In the genomic region with DNA sequence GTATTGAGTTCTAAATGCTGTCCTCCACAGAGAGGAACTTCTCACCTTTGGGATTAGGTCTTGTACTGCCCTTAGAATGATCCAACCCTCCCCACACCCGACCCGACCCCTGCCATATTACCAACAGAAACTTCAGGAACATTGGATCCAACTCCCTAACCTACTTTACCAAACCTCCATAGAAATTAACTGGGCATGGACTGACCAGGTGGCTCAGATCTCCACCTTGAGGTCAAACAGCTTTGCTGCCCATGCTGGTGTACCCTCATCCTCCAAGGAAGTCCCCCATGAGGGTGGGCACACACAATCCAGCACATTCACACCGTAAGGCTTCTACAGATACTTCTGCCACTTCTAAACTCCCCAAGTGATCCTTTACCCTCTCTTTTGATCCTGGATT, we compare ENCODE assay signal across 8 cellular contexts. TPM values are rescaled to one million over a fixed set of nuclear protein-coding genes. Genes with fewer than 3 reads are reported as not detected.
DNase-seq lines count a peak whose midpoint lies in the region; ATAC-seq and TF ChIP-seq lines count a peak whose summit lies in the region.

No MANE protein-coding gene starts in this region.

- H3K36me3 Mint-ChIP-seq in activated T-cell treated with anti-CD3 and anti-CD28 coated beads, Interleukin-2, amount 50 U/mL, for 72 hours (ENCODE audit: insufficient read depth in 2 of 2): peaks cover 1 to 12% of the 10 kb centered on the region in 2 donors

- no peak overlapping the region for H3K4me3 ChIP-seq in brain microvascular endothelial cell (ENCODE audit: low read depth, low read length)
- H3K4me3 ChIP-seq in mucosa of rectum (ENCODE audit: low read length in 2 of 2): no peak overlapping the region
- H3K4me3 ChIP-seq in transverse colon: no peak overlapping the region

- TF ChIP-seq CTCF in brain microvascular endothelial cell (IDR thresholded peaks at IDR 0.05; ENCODE audit: low read depth, low read length, missing control alignments) (no peak), transverse colon (IDR thresholded peaks at IDR 0.05) (no peak)

- H3K9me3 ChIP-seq in mucosa of rectum (ENCODE audit: control insufficient read depth in 2 of 2, low read length in 2 of 2): no peaks in the 10 kb centered on the region
- no peaks in the 10 kb centered on the region for H3K9me3 ChIP-seq in transverse colon

- in situ Hi-C loops in brain microvascular endothelial cell (cut with HindIII; ENCODE audit: low pct_ligation_motif_present, low sequenced_read_pairs): no loop called here
- in situ Hi-C loops in transverse colon (cut with MboI; ENCODE audit: low pct_ligation_motif_present in 1 of 4, low pct_unique_long_range_greater_than_20kb in 1 of 4, low sequenced_read_pairs in 3 of 4): no loop called here

- TF ChIP-seq EP300 in transverse colon (IDR thresholded peaks at IDR 0.05; ENCODE audit: low read depth): no peak

- H3K4me1 ChIP-seq in mucosa of rectum (ENCODE audit: control insufficient read depth in 2 of 2, insufficient read depth in 2 of 2, low read length in 2 of 2): peaks cover 55 to 65% of the 10 kb centered on the region in 2 donors
- H3K4me1 ChIP-seq in transverse colon: peaks cover 50 to 99% (median 78%) of the 10 kb centered on the region in 4 donors

- peak overlapping the region; percentile 59 to 63 for H3K4me3 Mint-ChIP-seq in activated T-cell treated with anti-CD3 and anti-CD28 coated beads, Interleukin-2, amount 50 U/mL, for 72 hours

- H3K9me3 Mint-ChIP-seq in activated T-cell treated with anti-CD3 and anti-CD28 coated beads, Interleukin-2, amount 50 U/mL, for 72 hours: no peaks in the 10 kb centered on the region

- H3K27me3 ChIP-seq in brain microvascular endothelial cell (replicated peaks) (no peaks in the 10 kb centered on the region), mucosa of rectum (ENCODE audit: control insufficient read depth in 2 of 2, insufficient read depth in 2 of 2, low read length in 2 of 2) (no peaks in the 10 kb centered on the region), transverse colon (no peaks in the 10 kb centered on the region)

- H3K4me1 Mint-ChIP-seq in activated T-cell treated with anti-CD3 and anti-CD28 coated beads, Interleukin-2, amount 50 U/mL, for 72 hours (ENCODE audit: low read depth): peaks cover 96% of the 10 kb centered on the region

- H3K36me3 ChIP-seq in brain microvascular endothelial cell (replicated peaks) (no peaks in the 10 kb centered on the region), mucosa of rectum (ENCODE audit: control insufficient read depth in 2 of 2, insufficient read depth in 2 of 2, low read length in 2 of 2) (peaks cover 0 to 7% of the 10 kb centered on the region in 2 donors), transverse colon (no peaks in the 10 kb centered on the region)

- 92 to 100% methylated on average over 1 to 3 of the region's 3 CpGs for WGBS in transverse colon (ENCODE audit: low coverage in 1 of 2), 2 donors

- no peak for ATAC-seq in activated T-cell treated with anti-CD3 and anti-CD28 coated beads, Interleukin-2, amount 50 U/mL, for 72 hours (replicated peaks in 1 of 2)
- no peak for ATAC-seq in HG02610 (IDR thresholded peaks at IDR 0.05; ENCODE audit: unreplicated experiment)

- no peak overlapping the region for H3K9ac ChIP-seq in mucosa of rectum (ENCODE audit: low read depth in 1 of 2, low read length in 2 of 2)

- peak overlapping the region; percentile 66 for H3K27ac Mint-ChIP-seq in activated T-cell treated with anti-CD3 and anti-CD28 coated beads, Interleukin-2, amount 50 U/mL, for 72 hours

- no peak for DNase-seq in activated T-cell treated with anti-CD3 and anti-CD28 coated beads, Interleukin-2, amount 50 U/mL, for 72 hours
- no peak for DNase-seq in activated T-cell treated with anti-CD3 and anti-CD28 coated beads, Interleukin-2, amount 50 U/mL, for 1 hour
- no peak for DNase-seq in brain microvascular endothelial cell
- DNase-seq in transverse colon: no peak
- DNase-seq in NCI-H345 (lab: John Stamatoyannopoulos, UW): no peak
- no peak for DNase-seq in NCI-H524 (lab: John Stamatoyannopoulos, UW)

- no peaks in the 10 kb centered on the region for H3K27me3 Mint-ChIP-seq in activated T-cell treated with anti-CD3 and anti-CD28 coated beads, Interleukin-2, amount 50 U/mL, for 72 hours (ENCODE audit: low read depth)

- H3K27ac ChIP-seq in brain microvascular endothelial cell (peak overlapping the region; percentile 92), mucosa of rectum (ENCODE audit: low read depth in 2 of 2, low read length in 2 of 2) (peak overlapping the region; percentile 67 to 71), transverse colon (peak overlapping the region; percentile 84 to 89 (median 86))

- intact Hi-C loops in transverse colon (cut with DNase I; ENCODE audit: low total_unique reads): no loop called here

- TF ChIP-seq POLR2A in transverse colon (IDR thresholded peaks at IDR 0.05): no peak

RNA-seq across cellular contexts. Expression of a gene that starts 21.5 kb away (rescaled TPM):
- total RNA-seq in activated T-cell treated with anti-CD3 and anti-CD28 coated beads, Interleukin-2, amount 50 U/mL, for 72 hours: 10 to 100 TPM; 74.6 to 81.4 TPM
- total RNA-seq in transverse colon: 100 to 1,000 TPM in 1 of 4 donors, 10 to 100 TPM in 3; 41.6 to 105 (median 65.2) TPM

RNA-seq across cellular contexts. Expression of a gene that starts 30.5 kb away (rescaled TPM):
- 100 to 1,000 TPM; 140 to 148 TPM for total RNA-seq in activated T-cell treated with anti-CD3 and anti-CD28 coated beads, Interleukin-2, amount 50 U/mL, for 72 hours
- 10 to 100 TPM; 40.6 to 83.2 (median 57.4) TPM for total RNA-seq in transverse colon
